1 cellular context compared by ENCODE assay signal in the genomic region with DNA sequence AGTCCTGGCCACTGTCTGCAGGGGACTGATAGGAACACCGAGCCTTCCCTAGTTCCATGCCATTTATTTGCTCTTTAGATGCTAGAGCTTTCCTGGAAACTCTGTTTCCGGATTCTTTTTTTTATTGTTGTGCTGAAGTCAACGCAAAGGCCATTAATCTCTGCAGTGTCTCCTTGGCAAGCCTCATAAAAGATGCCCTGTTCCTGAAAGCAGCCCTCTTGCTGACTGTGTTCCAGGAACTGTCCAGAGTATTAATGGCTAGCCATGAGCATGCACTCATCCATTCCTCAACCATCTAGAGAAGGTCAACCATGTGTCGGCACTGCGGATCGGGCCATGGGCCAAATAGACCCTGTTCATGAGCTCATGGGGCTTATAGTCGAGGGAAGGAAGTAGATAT.
TF ChIP-seq lines count a peak whose summit lies in the region.

No MANE protein-coding gene starts in this region.

TF ChIP-seq in K562, 482 proteins besides CTCF, POLR2A, EP300 and RAD21 (continued from another document):
- TF ChIP-seq DMBX1 (CRISPR knock-in tag; IDR thresholded peaks at IDR 0.05; ENCODE audit: borderline replicate concordance) (peak; percentile 18; the same call in 1 of the 2 replicates), HEY1 (CRISPR knock-in tag; IDR thresholded peaks at IDR 0.05; ENCODE audit: borderline replicate concordance) (no peak), MAFG (tag; conservative IDR thresholded peaks at IDR 0.05) (no peak), SIRT6 (IDR thresholded peaks at IDR 0.05; ENCODE audit: low read depth, low read length) (no peak), SRF (CRISPR knock-in tag; IDR thresholded peaks at IDR 0.05) (no peak), ZNF212 (CRISPR knock-in tag; IDR thresholded peaks at IDR 0.05) (no peak), KDM4B (IDR thresholded peaks at IDR 0.05; ENCODE audit: borderline replicate concordance in 2 of 2, low read depth in 1 of 2) (no peak), GABPA (tag; conservative IDR thresholded peaks at IDR 0.05; ENCODE audit: low read depth) (no peak), E2F8 (IDR thresholded peaks at IDR 0.05; ENCODE audit: low read depth, partially characterized antibody) (no peak), ZNF436 (CRISPR knock-in tag; IDR thresholded peaks at IDR 0.05) (no peak), TGIF2 (CRISPR knock-in tag; IDR thresholded peaks at IDR 0.05) (no peak), FOXK1 (CRISPR knock-in tag; IDR thresholded peaks at IDR 0.05; ENCODE audit: borderline replicate concordance) (no peak), ZNF224 (CRISPR knock-in tag; IDR thresholded peaks at IDR 0.05) (no peak), GABPB1 (CRISPR knock-in tag; IDR thresholded peaks at IDR 0.05) (no peak), ELF2 (CRISPR knock-in tag; IDR thresholded peaks at IDR 0.05) (no peak), E2F3 (CRISPR knock-in tag; IDR thresholded peaks at IDR 0.05) (no peak), RCOR1 (IDR thresholded peaks at IDR 0.05; ENCODE audit: borderline replicate concordance in 1 of 2, low read depth in 2 of 2, low read length in 2 of 2) (0 out of 4 replicates have a peak, but pooled peaks of 1 of the 2 experiments have one; percentile 22), TFE3 (CRISPR knock-in tag; IDR thresholded peaks at IDR 0.05) (no peak), CCNT2 (IDR thresholded peaks at IDR 0.05; ENCODE audit: borderline replicate concordance, extremely low read depth, insufficient read length, low read depth, low read length) (no peak), ZNF175 (CRISPR knock-in tag; IDR thresholded peaks at IDR 0.05; ENCODE audit: low read depth) (no peak), MEIS2 (IDR thresholded peaks at IDR 0.05; ENCODE audit: partially characterized antibody) (peak; percentile 67), NELFE (IDR thresholded peaks at IDR 0.05; ENCODE audit: insufficient read depth, insufficient read length) (no peak), REST (CRISPR knock-in tag; IDR thresholded peaks at IDR 0.05; ENCODE audit: low read depth) (peak; percentile 87), HDAC3 (IDR thresholded peaks at IDR 0.05; ENCODE audit: borderline replicate concordance, partially characterized antibody) (no peak), THRAP3 (IDR thresholded peaks at IDR 0.05; ENCODE audit: borderline replicate concordance) (no peak)
- TF ChIP-seq, protein P1, sequence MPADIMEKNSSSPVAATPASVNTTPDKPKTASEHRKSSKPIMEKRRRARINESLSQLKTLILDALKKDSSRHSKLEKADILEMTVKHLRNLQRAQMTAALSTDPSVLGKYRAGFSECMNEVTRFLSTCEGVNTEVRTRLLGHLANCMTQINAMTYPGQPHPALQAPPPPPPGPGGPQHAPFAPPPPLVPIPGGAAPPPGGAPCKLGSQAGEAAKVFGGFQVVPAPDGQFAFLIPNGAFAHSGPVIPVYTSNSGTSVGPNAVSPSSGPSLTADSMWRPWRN (IDR thresholded peaks at IDR 0.05; ENCODE audit: low read depth), result no peak
- TF ChIP-seq, protein P2, sequence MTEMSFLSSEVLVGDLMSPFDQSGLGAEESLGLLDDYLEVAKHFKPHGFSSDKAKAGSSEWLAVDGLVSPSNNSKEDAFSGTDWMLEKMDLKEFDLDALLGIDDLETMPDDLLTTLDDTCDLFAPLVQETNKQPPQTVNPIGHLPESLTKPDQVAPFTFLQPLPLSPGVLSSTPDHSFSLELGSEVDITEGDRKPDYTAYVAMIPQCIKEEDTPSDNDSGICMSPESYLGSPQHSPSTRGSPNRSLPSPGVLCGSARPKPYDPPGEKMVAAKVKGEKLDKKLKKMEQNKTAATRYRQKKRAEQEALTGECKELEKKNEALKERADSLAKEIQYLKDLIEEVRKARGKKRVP (CRISPR knock-in tag; IDR thresholded peaks at IDR 0.05), result no peak
- TF ChIP-seq, protein P3, sequence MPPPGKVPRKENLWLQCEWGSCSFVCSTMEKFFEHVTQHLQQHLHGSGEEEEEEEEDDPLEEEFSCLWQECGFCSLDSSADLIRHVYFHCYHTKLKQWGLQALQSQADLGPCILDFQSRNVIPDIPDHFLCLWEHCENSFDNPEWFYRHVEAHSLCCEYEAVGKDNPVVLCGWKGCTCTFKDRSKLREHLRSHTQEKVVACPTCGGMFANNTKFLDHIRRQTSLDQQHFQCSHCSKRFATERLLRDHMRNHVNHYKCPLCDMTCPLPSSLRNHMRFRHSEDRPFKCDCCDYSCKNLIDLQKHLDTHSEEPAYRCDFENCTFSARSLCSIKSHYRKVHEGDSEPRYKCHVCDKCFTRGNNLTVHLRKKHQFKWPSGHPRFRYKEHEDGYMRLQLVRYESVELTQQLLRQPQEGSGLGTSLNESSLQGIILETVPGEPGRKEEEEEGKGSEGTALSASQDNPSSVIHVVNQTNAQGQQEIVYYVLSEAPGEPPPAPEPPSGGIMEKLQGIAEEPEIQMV (tag; conservative IDR thresholded peaks at IDR 0.05; ENCODE audit: low read depth), result no peak
TF ChIP-seq in K562: peak in this region for 15.
